In genomic region chr2:39772086-39772811, GRCh38 we compare ENCODE assay signal across 11 cellular contexts. TPM values are rescaled to one million over a fixed set of nuclear protein-coding genes. Genes with fewer than 3 reads are reported as not detected.
DNase-seq lines count a peak whose midpoint lies in the region; ATAC-seq, FAIRE-seq and TF ChIP-seq lines count a peak whose summit lies in the region.
"Had no signal": no experiment of that assay in that cellular context is flagged by ENCODE, and none has a peak within 500 bp of the region (broad histone marks: within the 10 kb centered on the region; RNA-seq: fewer than 3 reads in every experiment).

No MANE protein-coding gene starts in this region.

- no peaks in the 10 kb centered on the region for H3K27me3 Mint-ChIP-seq in activated naive CD8-positive, alpha-beta T cell treated with anti-CD3 and anti-CD28 coated beads for 36 hours

- TF ChIP-seq CTCF in sigmoid colon (IDR thresholded peaks at IDR 0.05), result no peak

- 94 to 97% methylated on average over 3 of the region's 3 CpGs for WGBS in sigmoid colon, 2 donors

- peaks cover 46% of the 10 kb centered on the region for H3K36me3 ChIP-seq in ACC112 (ENCODE audit: insufficient read depth, low read length)
- H3K36me3 ChIP-seq in sigmoid colon, result peaks cover 0 to 30% (median 7%) of the 10 kb centered on the region in 4 donors
- H3K36me3 ChIP-seq: prostate gland had no signal

- H2AFZ ChIP-seq in ACC112 (ENCODE audit: low read length, unreplicated experiment), result no peak overlapping the region

- no peak for TF ChIP-seq EP300 in sigmoid colon (IDR thresholded peaks at IDR 0.05)

- peaks cover 43% of the 10 kb centered on the region for H3K4me1 Mint-ChIP-seq in activated naive CD8-positive, alpha-beta T cell treated with anti-CD3 and anti-CD28 coated beads for 36 hours

- H3K9me3 ChIP-seq in sigmoid colon, result no peaks in the 10 kb centered on the region
- H3K9me3 ChIP-seq: prostate gland had no signal

- DNase-seq in H54 (ENCODE audit: insufficient read length, low spot score) (no peak), hepatic stellate cell (ENCODE audit: low spot score) (peak; percentile 30), sigmoid colon (no peak), GDM1 (lab: John Stamatoyannopoulos, UW) (no peak)
- DNase-seq in activated naive CD8-positive, alpha-beta T cell treated with anti-CD3 and anti-CD28 coated beads for 36 hours, result no peak
- DNase-seq in stimulated activated CD4-positive, alpha-beta T cell treated with anti-CD3 and anti-CD28 coated beads, Interleukin-2, amount 100 ng/mL, for 24 hours, result no peak
- DNase-seq: dorsolateral prefrontal cortex, NCI-H1694 treated with DMSO at 0.1 percent for 48 hours had no signal

- H3K9me3 Mint-ChIP-seq in activated naive CD8-positive, alpha-beta T cell treated with anti-CD3 and anti-CD28 coated beads for 36 hours, result peaks cover 2% of the 10 kb centered on the region

- intact Hi-C loops in sigmoid colon (cut with DNase I), result loop anchor here (10.0 kb wide), 1 partner anchor 337 kb away; the partner anchor contains the start of gene MAP4K3

- no peak for ATAC-seq in GM18858 (IDR thresholded peaks at IDR 0.05; ENCODE audit: unreplicated experiment)

- H3K27ac ChIP-seq in ACC112 (ENCODE audit: low read depth, low read length) (peak overlapping the region; percentile 42), sigmoid colon (no peak overlapping the region)
- H3K27ac ChIP-seq: prostate gland had no signal

- peaks cover 44% of the 10 kb centered on the region for H3K36me3 Mint-ChIP-seq in activated naive CD8-positive, alpha-beta T cell treated with anti-CD3 and anti-CD28 coated beads for 36 hours

- H3K4me1 ChIP-seq in ACC112 (ENCODE audit: control insufficient read depth, insufficient read depth, low read length, unreplicated experiment) (peaks cover 20% of the 10 kb centered on the region), sigmoid colon (peaks cover 0 to 51% (median 24%) of the 10 kb centered on the region in 4 donors)
- H3K4me1 ChIP-seq: prostate gland had no signal

- H3K4me3 Mint-ChIP-seq in activated naive CD8-positive, alpha-beta T cell treated with anti-CD3 and anti-CD28 coated beads for 36 hours, result no peak overlapping the region

- no peak for TF ChIP-seq POLR2A in H54 (IDR thresholded peaks at IDR 0.05; ENCODE audit: low read depth, low read length)
- TF ChIP-seq POLR2A in sigmoid colon (IDR thresholded peaks at IDR 0.05), result no peak

- H3K4me3 ChIP-seq in ACC112 (ENCODE audit: low read depth, low read length) (peak overlapping the region; percentile 8; the same call in 1 of the 2 replicates), sigmoid colon (no peak overlapping the region)
- H3K4me3 ChIP-seq: dorsolateral prefrontal cortex, prostate gland had no signal

- peak; percentile 92 for FAIRE-seq in H54 (lab: Jason Lieb, UNC)

- H3K27me3 ChIP-seq in ACC112 (ENCODE audit: insufficient read depth, low read length) (no peaks in the 10 kb centered on the region), sigmoid colon (no peaks in the 10 kb centered on the region)
- H3K27me3 ChIP-seq: dorsolateral prefrontal cortex had no signal

- H3K79me2 ChIP-seq in ACC112 (ENCODE audit: control insufficient read depth, insufficient read depth, low read length, unreplicated experiment), result peaks cover 72% of the 10 kb centered on the region

- peak overlapping the region; percentile 17 for H3K27ac Mint-ChIP-seq in activated naive CD8-positive, alpha-beta T cell treated with anti-CD3 and anti-CD28 coated beads for 36 hours

RNA-seq across cellular contexts. Expression of gene THUMPD2, which starts 6.8 kb away (rescaled TPM):
- total RNA-seq in activated naive CD8-positive, alpha-beta T cell treated with anti-CD3 and anti-CD28 coated beads for 36 hours, result 10 to 100 TPM; 18.8 to 21.9 TPM
- 10 to 100 TPM in 3 of 4 donors, 1 to 10 TPM in 1; 9.0 to 15.5 (median 13.3) TPM for total RNA-seq in sigmoid colon
- polyA plus RNA-seq in sigmoid colon, result 1 to 10 TPM; 4.2 to 7.4 (median 4.6) TPM
